In genomic region chr12:20493924-20494323, GRCh38 we compare ENCODE assay signal across 20 cellular contexts.
DNase-seq lines count a peak whose midpoint lies in the region; ATAC-seq and TF ChIP-seq lines count a peak whose summit lies in the region.
"Had no signal": no experiment of that assay in that cellular context is flagged by ENCODE, and none has a peak within 500 bp of the region (broad histone marks: within the 10 kb centered on the region; RNA-seq: fewer than 3 reads in every experiment).

No MANE protein-coding gene starts in this region.

- no peak for DNase-seq in left ventricle myocardium inferior
- DNase-seq in heart left ventricle: no peak
- DNase-seq in ascending aorta (ENCODE audit: low spot score in 2 of 2): no peak
- DNase-seq in fibroblast of the aortic adventitia (ENCODE audit: low read depth): peak; percentile 35
- no peak for DNase-seq in tibial artery
- DNase-seq in KBM-7: no peak
- DNase-seq: CD8-positive, alpha-beta T cell; DND-41; GF-D8; H9; NCI-H1417; NCI-H1930; NCI-H446; NCI-H774 had no signal

- TF ChIP-seq POLR2A in heart left ventricle (IDR thresholded peaks at IDR 0.05): no peak

- TF ChIP-seq CTCF in left ventricle myocardium inferior (IDR thresholded peaks at IDR 0.05; ENCODE audit: borderline replicate concordance): no peak
- TF ChIP-seq CTCF in heart left ventricle (IDR thresholded peaks at IDR 0.05): no peak
- no peak for TF ChIP-seq CTCF in ascending aorta (IDR thresholded peaks at IDR 0.05)
- TF ChIP-seq CTCF in fibroblast of the aortic adventitia (IDR thresholded peaks at IDR 0.05; ENCODE audit: insufficient read depth, low read length): no peak
- TF ChIP-seq CTCF in tibial artery (IDR thresholded peaks at IDR 0.05): no peak

- 72 to 80% (median 76%) methylated on average over 2 of the region's 2 CpGs for WGBS in heart left ventricle, 4 donors

- intact Hi-C loops in left ventricle myocardium inferior (cut with micrococcal nuclease) (no loop called here), heart left ventricle (cut with DNase I) (no loop called here), ascending aorta (cut with DNase I) (no loop called here), tibial artery (cut with DNase I; ENCODE audit: low total_unique reads) (no loop called here)

- H3K4me3 ChIP-seq in left ventricle myocardium inferior (no peak overlapping the region), heart left ventricle (no peak overlapping the region), ascending aorta (no peak overlapping the region), fibroblast of the aortic adventitia (ENCODE audit: low read depth, low read length) (no peak overlapping the region), tibial artery (no peak overlapping the region)
- H3K4me3 ChIP-seq: BLaER1, SJSA1 had no signal

- H3K27me3 ChIP-seq in left ventricle myocardium inferior (ENCODE audit: low read depth) (no peaks in the 10 kb centered on the region), heart left ventricle (no peaks in the 10 kb centered on the region), ascending aorta (no peaks in the 10 kb centered on the region), tibial artery (no peaks in the 10 kb centered on the region)
- H3K27me3 ChIP-seq: BLaER1, SJSA1 had no signal

- H3K9me3 ChIP-seq in left ventricle myocardium inferior (replicated peaks): no peaks in the 10 kb centered on the region
- H3K9me3 ChIP-seq in heart left ventricle: no peaks in the 10 kb centered on the region
- H3K9me3 ChIP-seq in ascending aorta: no peaks in the 10 kb centered on the region
- no peaks in the 10 kb centered on the region for H3K9me3 ChIP-seq in tibial artery
- H3K9me3 ChIP-seq: BLaER1, SJSA1 had no signal

- ATAC-seq in heart left ventricle: no peak
- no peak for ATAC-seq in GM21786 (IDR thresholded peaks at IDR 0.05; ENCODE audit: unreplicated experiment)
- no peak for ATAC-seq in HG03457 (IDR thresholded peaks at IDR 0.05; ENCODE audit: unreplicated experiment)
- ATAC-seq: CD8-positive, alpha-beta T cell had no signal

- in situ Hi-C loops in KBM-7 (cut with MboI; ENCODE audit: low pct_unique_long_range_greater_than_20kb, low sequenced_read_pairs): no loop called here

- H3K4me1 ChIP-seq in left ventricle myocardium inferior (peaks cover 87% of the 10 kb centered on the region), heart left ventricle (peaks cover 0 to 62% (median 17%) of the 10 kb centered on the region in 12 donors), ascending aorta (peaks cover 6 to 60% of the 10 kb centered on the region in 2 donors), tibial artery (peaks cover 0 to 66% (median 26%) of the 10 kb centered on the region in 4 donors)

- H3K36me3 ChIP-seq in left ventricle myocardium inferior (no peaks in the 10 kb centered on the region), heart left ventricle (no peaks in the 10 kb centered on the region), ascending aorta (no peaks in the 10 kb centered on the region), tibial artery (no peaks in the 10 kb centered on the region)
- H3K36me3 ChIP-seq: BLaER1, SJSA1 had no signal

- H3K27ac ChIP-seq in left ventricle myocardium inferior (replicated peaks) (peak overlapping the region; percentile 2), heart left ventricle (no peak overlapping the region), ascending aorta (peak overlapping the region; percentile 2 to 55), tibial artery (peak overlapping the region; percentile 24 to 51)
- H3K27ac ChIP-seq: 22Rv1, BLaER1, HL-60, SJSA1 had no signal

Comparison
In these comparisons a context has a peak if more than half of its experiments do, and no peak if none do; other contexts are left out.
1. H3K27ac ChIP-seq: peak in left ventricle myocardium inferior (single experiment), ascending aorta (2 of 2) and tibial artery (2 of 2); none in heart left ventricle (0 of 12).